In genomic region chr19:31119951-31120690, GRCh38 we compare ENCODE assay signal across 21 cellular contexts.
DNase-seq lines count a peak whose midpoint lies in the region; ATAC-seq and TF ChIP-seq lines count a peak whose summit lies in the region.
"Had no signal": no experiment of that assay in that cellular context is flagged by ENCODE, and none has a peak within 500 bp of the region (broad histone marks: within the 10 kb centered on the region; RNA-seq: fewer than 3 reads in every experiment).

No MANE protein-coding gene starts in this region.

- TF ChIP-seq CTCF in astrocyte of the spinal cord (IDR thresholded peaks at IDR 0.05; ENCODE audit: low read depth, low read length) (no peak), mesothelial cell of epicardium (IDR thresholded peaks at IDR 0.05; ENCODE audit: unreplicated experiment) (no peak), type B pancreatic cell (conservative IDR thresholded peaks at IDR 0.05) (no peak), GM10248 (IDR thresholded peaks at IDR 0.05; ENCODE audit: control extremely low read depth, extremely low read depth, low read depth, missing control alignments) (no peak)

- in situ Hi-C loops in astrocyte of the spinal cord (cut with HindIII; ENCODE audit: low sequenced_read_pairs) = no loop called here

- peaks cover 4% of the 10 kb centered on the region for H3K27me3 Mint-ChIP-seq in mesothelial cell of epicardium (ENCODE audit: low read depth)
- H3K27me3 Mint-ChIP-seq in type B pancreatic cell = peaks cover 3% of the 10 kb centered on the region
- H3K27me3 Mint-ChIP-seq in effector memory CD8-positive, alpha-beta T cell = peaks cover 0 to 14% of the 10 kb centered on the region in 2 donors

- CTCF ChIA-PET in GM10248 (lab: Yijun Ruan, JAX) = interaction anchor here (0.8 kb wide), 1 partner anchor 10 kb away, joined by 3 read pairs; no protein-coding TSS in a partner anchor

- H3K36me3 Mint-ChIP-seq in mesothelial cell of epicardium = no peaks in the 10 kb centered on the region
- H3K36me3 Mint-ChIP-seq in type B pancreatic cell = no peaks in the 10 kb centered on the region
- H3K36me3 Mint-ChIP-seq in effector memory CD8-positive, alpha-beta T cell (ENCODE audit: insufficient read depth) = no peaks in the 10 kb centered on the region
- H3K36me3 Mint-ChIP-seq: CD8-positive, alpha-beta T cell had no signal

- no peak overlapping the region for H3K4me3 ChIP-seq in astrocyte of the spinal cord (ENCODE audit: low read depth, low read length)
- H3K4me3 ChIP-seq: BLaER1 treated with 17β-estradiol and CSF1 and Interleukin-3, amounts not matched to agents 10 nM and 100 nM; PC-9 had no signal

- no peaks in the 10 kb centered on the region for H3K9me3 Mint-ChIP-seq in mesothelial cell of epicardium
- no peaks in the 10 kb centered on the region for H3K9me3 Mint-ChIP-seq in type B pancreatic cell
- no peaks in the 10 kb centered on the region for H3K9me3 Mint-ChIP-seq in effector memory CD8-positive, alpha-beta T cell
- H3K9me3 Mint-ChIP-seq: CD8-positive, alpha-beta T cell had no signal

- H3K27ac Mint-ChIP-seq in mesothelial cell of epicardium (peak overlapping the region; percentile 62), type B pancreatic cell (peak overlapping the region; percentile 47)
- H3K27ac Mint-ChIP-seq in effector memory CD8-positive, alpha-beta T cell = no peak overlapping the region
- H3K27ac Mint-ChIP-seq: CD8-positive, alpha-beta T cell had no signal

- ATAC-seq in effector memory CD8-positive, alpha-beta T cell (replicated peaks) = no peak
- ATAC-seq: CD8-positive, alpha-beta T cell had no signal

- H3K4me1 Mint-ChIP-seq in mesothelial cell of epicardium (peaks cover 27% of the 10 kb centered on the region), type B pancreatic cell (ENCODE audit: unreplicated experiment) (peaks cover 23% of the 10 kb centered on the region)
- H3K4me1 Mint-ChIP-seq in effector memory CD8-positive, alpha-beta T cell (ENCODE audit: low read depth in 2 of 2) = no peaks in the 10 kb centered on the region

- H3K4me3 Mint-ChIP-seq in mesothelial cell of epicardium = no peak overlapping the region
- H3K4me3 Mint-ChIP-seq in type B pancreatic cell = peak overlapping the region; percentile 26
- no peak overlapping the region for H3K4me3 Mint-ChIP-seq in effector memory CD8-positive, alpha-beta T cell
- H3K4me3 Mint-ChIP-seq: CD8-positive, alpha-beta T cell had no signal

- peak; percentile 37 for DNase-seq in M059J (ENCODE audit: low read depth)
- DNase-seq in astrocyte of the spinal cord (ENCODE audit: low read depth, low spot score) = peak; percentile 24
- DNase-seq in mesothelial cell of epicardium (ENCODE audit: low spot score in 2 of 2, unreplicated experiment in 2 of 2) = no peak
- DNase-seq in type B pancreatic cell (ENCODE audit: extremely low spot score, unreplicated experiment) = no peak
- DNase-seq in effector memory CD8-positive, alpha-beta T cell = no peak
- DNase-seq in stimulated activated CD4-positive, alpha-beta T cell treated with anti-CD3 and anti-CD28 coated beads, Interleukin-12 subunit alpha, Interleukin-12 subunit beta, amount 100 ng/mL, for 4 hours = no peak
- DNase-seq in GM10248 (ENCODE audit: extremely low spot score) = no peak
- DNase-seq: ACHN; CD8-positive, alpha-beta T cell; DND-41; GDM1; GOT3; HCEC 1CT; Kasumi-1; NCI-H1092; NCI-H1436 treated with DMSO at 0.1 percent for 48 hours; NCI-H1930; NCI-H510A treated with DMSO at 0.1 percent for 48 hours; NCI-H748 treated with DMSO at 0.1 percent for 48 hours; PC-9 had no signal

- POLR2A ChIA-PET in GM10248 (lab: Yijun Ruan, JAX) = no interaction called here

Comparison
In these comparisons a context has a peak if more than half of its experiments do, and no peak if none do; other contexts are left out.
1. DNase-seq: peak in M059J (single experiment) and astrocyte of the spinal cord (single experiment); none in mesothelial cell of epicardium (0 of 2), type B pancreatic cell (single experiment), effector memory CD8-positive, alpha-beta T cell (0 of 3), stimulated activated CD4-positive, alpha-beta T cell treated with anti-CD3 and anti-CD28 coated beads, Interleukin-12 subunit alpha, Interleukin-12 subunit beta, amount 100 ng/mL, for 4 hours (single experiment) and GM10248 (single experiment).
2. H3K27ac Mint-ChIP-seq: peak in mesothelial cell of epicardium (single experiment) and type B pancreatic cell (single experiment); none in effector memory CD8-positive, alpha-beta T cell (0 of 2).